In the genomic region with DNA sequence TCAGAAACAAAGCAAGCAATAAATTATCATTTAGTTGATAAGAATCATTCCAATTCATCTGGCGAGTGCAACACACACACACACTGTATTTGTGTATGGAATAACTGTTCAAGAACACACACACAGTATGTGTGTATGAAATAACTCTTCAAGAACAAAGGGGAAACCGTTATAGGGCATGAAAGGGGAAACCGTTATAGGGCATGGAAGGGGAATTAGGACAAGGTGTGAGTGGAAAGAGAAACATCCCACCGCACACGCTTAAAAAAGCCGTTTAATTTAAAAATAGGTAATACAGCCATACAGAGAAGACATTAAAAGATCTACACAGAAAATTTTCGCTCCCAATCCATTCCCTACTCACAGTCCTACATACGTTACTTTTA, we compare ENCODE assay signal across 8 cellular contexts. TPM values are rescaled to one million over a fixed set of nuclear protein-coding genes. Genes with fewer than 3 reads are reported as not detected.
DNase-seq lines count a peak whose midpoint lies in the region; ATAC-seq and TF ChIP-seq lines count a peak whose summit lies in the region.

No MANE protein-coding gene starts in this region.

- peaks cover 21 to 31% (median 26%) of the 10 kb centered on the region in 10 experiments for H3K4me1 ChIP-seq in BLaER1 treated with 17β-estradiol and CSF1 and Interleukin-3, amounts not matched to agents 10 nM and 100 nM
- H3K4me1 ChIP-seq in mesodermal cell (ENCODE audit: control insufficient read depth, insufficient read depth, low read length, poor library complexity, severe bottlenecking), result no peaks in the 10 kb centered on the region

- WGBS in mesodermal cell (ENCODE audit: insufficient coverage in 2 of 2), 2 experiments, result 0% methylated on average over 1 to 2 of the region's 8 CpGs

- peak overlapping the region; percentile 77 to 96 (median 86) for H3K4me2 ChIP-seq in BLaER1 treated with 17β-estradiol and CSF1 and Interleukin-3, amounts not matched to agents 10 nM and 100 nM

- H3K27ac ChIP-seq in BLaER1 treated with 17β-estradiol and CSF1 and Interleukin-3, amounts not matched to agents 10 nM and 100 nM, result peak overlapping the region; percentile 36 to 96 (median 81); a peak in 21 of 22 replicates
- H3K27ac ChIP-seq in mesodermal cell (ENCODE audit: low read depth, low read length, severe bottlenecking), result no peak overlapping the region

- TF ChIP-seq CTCF in astrocyte of the cerebellum (IDR thresholded peaks at IDR 0.05; ENCODE audit: low read depth, low read length, missing control alignments), result no peak

- peaks cover 0 to 31% (median 11%) of the 10 kb centered on the region in 11 experiments; a peak in 10 of 22 replicates for H4K20me1 ChIP-seq in BLaER1 treated with 17β-estradiol and CSF1 and Interleukin-3, amounts not matched to agents 10 nM and 100 nM

- DNase-seq in astrocyte of the cerebellum (ENCODE audit: low read depth) (no peak), COLO829 (ENCODE audit: low spot score) (no peak), left lobe of liver (ENCODE audit: low spot score) (no peak)

- H3K36me3 ChIP-seq in BLaER1 treated with 17β-estradiol and CSF1 and Interleukin-3, amounts not matched to agents 10 nM and 100 nM, result peaks cover 19 to 29% (median 28%) of the 10 kb centered on the region in 11 experiments
- H3K36me3 ChIP-seq in mesodermal cell (ENCODE audit: control insufficient read depth, insufficient read depth, low read length), result peaks cover 14% of the 10 kb centered on the region

- H3K4me3 ChIP-seq in BLaER1 treated with 17β-estradiol and CSF1 and Interleukin-3, amounts not matched to agents 10 nM and 100 nM, result peak overlapping the region; percentile 73 to 99 (median 90)
- H3K4me3 ChIP-seq in astrocyte of the cerebellum (ENCODE audit: low read depth, low read length) (peak overlapping the region; percentile 75), mesodermal cell (ENCODE audit: extremely low read depth, insufficient read depth, low read length, poor library complexity, severe bottlenecking) (peak overlapping the region; percentile 98)

- H3K9ac ChIP-seq in BLaER1 treated with 17β-estradiol and CSF1 and Interleukin-3, amounts not matched to agents 10 nM and 100 nM, result peak overlapping the region; percentile 85 to 98 (median 94)

- no peaks in the 10 kb centered on the region for H3K9me3 ChIP-seq in BLaER1 treated with 17β-estradiol and CSF1 and Interleukin-3, amounts not matched to agents 10 nM and 100 nM (replicated peaks in 1 of 11)
- H3K9me3 ChIP-seq in mesodermal cell (ENCODE audit: control insufficient read depth, low read length), result no peaks in the 10 kb centered on the region

- in situ Hi-C loops in astrocyte of the cerebellum (cut with HindIII; ENCODE audit: low sequenced_read_pairs), result no loop called here

- H3K27me3 ChIP-seq in BLaER1 treated with 17β-estradiol and CSF1 and Interleukin-3, amounts not matched to agents 10 nM and 100 nM, result no peaks in the 10 kb centered on the region

- peak; percentile 1 for ATAC-seq in HG02938 (IDR thresholded peaks at IDR 0.05; ENCODE audit: unreplicated experiment)
- no peak for ATAC-seq in GM19467 (IDR thresholded peaks at IDR 0.05; ENCODE audit: unreplicated experiment)
- no peak for ATAC-seq in GM18520 (IDR thresholded peaks at IDR 0.05; ENCODE audit: unreplicated experiment)
- no peak for ATAC-seq in left lobe of liver

RNA-seq across cellular contexts. Expression of gene TSN, which starts 0.6 kb away (rescaled TPM):
- polyA plus RNA-seq in mesodermal cell (2013, experiment 1 of 2), result 81.4 TPM
- polyA plus RNA-seq in mesodermal cell (2013, experiment 2 of 2), result 70.4 TPM
- 24.0 TPM for total RNA-seq in left lobe of liver

RNA-seq across cellular contexts. Expression of gene NIFK, which starts 18.2 kb away (rescaled TPM):
- polyA plus RNA-seq in mesodermal cell (2013, experiment 1 of 2), result 62.9 TPM
- polyA plus RNA-seq in mesodermal cell (2013, experiment 2 of 2), result 67.3 TPM
- 13.2 TPM for total RNA-seq in left lobe of liver
